ENCODE assay signal across 8 cellular contexts in the genomic region with DNA sequence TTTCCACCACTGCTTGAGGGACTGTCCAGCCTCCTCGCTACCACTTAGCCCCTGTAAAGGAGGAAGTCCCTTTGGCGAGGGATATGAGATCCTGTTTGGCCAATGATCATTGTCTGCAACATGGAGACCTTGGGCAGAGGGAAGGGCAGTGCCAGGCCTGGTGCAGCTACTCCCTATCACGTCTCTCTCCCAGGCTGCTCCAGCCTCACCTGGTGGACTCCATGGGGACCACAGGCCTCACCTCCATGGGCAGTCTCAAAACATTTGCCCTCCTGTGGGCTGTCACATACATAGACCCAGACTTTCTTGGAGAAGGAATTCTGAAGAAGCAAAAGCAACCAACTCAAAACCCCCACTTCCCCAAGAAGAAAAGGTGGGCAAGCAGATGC. TPM values are rescaled to one million over a fixed set of nuclear protein-coding genes. Genes with fewer than 3 reads are reported as not detected.
DNase-seq lines count a peak whose midpoint lies in the region; ATAC-seq and TF ChIP-seq lines count a peak whose summit lies in the region.
"Not testable (repeated sequence)": the region's sequence is repeated elsewhere in the genome, so short reads cannot be mapped to it uniquely, and the experiment has no call there.

No MANE protein-coding gene starts in this region.

- CTCF ChIA-PET in activated CD4-positive, alpha-beta memory T cell treated with anti-CD3 and anti-CD28 coated beads, Interleukin-2, amount 10 ng/mL, durations not matched to agents 7 days and 5 days (lab: Charles Lee): interaction anchor here (0.8 to 1.2 kb wide), 7 partner anchors 10 to 431 kb away, joined by 3 to 6 read pairs (median 3); partner anchors contain the start of genes CARMIL3 and IRF9

- POLR2A ChIA-PET in activated CD4-positive, alpha-beta memory T cell treated with anti-CD3 and anti-CD28 coated beads, Interleukin-2, amount 10 ng/mL, durations not matched to agents 7 days and 5 days (lab: Charles Lee): interaction anchor here (1.1 to 1.5 kb wide), 3 partner anchors 45 to 78 kb away, joined by 3 to 5 read pairs (median 5); partner anchors contain the start of genes DCAF11 and NRL

- H3K27ac Mint-ChIP-seq in activated CD4-positive, alpha-beta memory T cell treated with anti-CD3 and anti-CD28 coated beads, Interleukin-2, amount 10 ng/mL, durations not matched to agents 7 days and 5 days: peak overlapping the region; percentile 31

- DNase-seq in GM06990 (ENCODE audit: extremely low read depth, insufficient read length); activated CD4-positive, alpha-beta memory T cell treated with anti-CD3 and anti-CD28 coated beads, Interleukin-2, amount 10 ng/mL, durations not matched to agents 7 days and 5 days; coronary artery (ENCODE audit: low spot score); omental fat pad (ENCODE audit: low spot score); tibial nerve (ENCODE audit: low spot score in 2 of 2): not testable (repeated sequence)
- peak; percentile 31 for DNase-seq in NCI-H748 (lab: John Stamatoyannopoulos, UW; ENCODE audit: unreplicated experiment)

- H3K9ac ChIP-seq in iPS-20b (ENCODE audit: low read depth, low read length): not testable (repeated sequence)

- TF ChIP-seq POLR2A in tibial nerve (IDR thresholded peaks at IDR 0.05): not testable (repeated sequence)

- not testable (repeated sequence) for H3K9me3 ChIP-seq in iPS-20b (ENCODE audit: insufficient read depth, low read depth, low read length)
- peaks cover 0 to 18% (median 0%) of the 10 kb centered on the region in 4 donors for H3K9me3 ChIP-seq in tibial nerve

- peaks cover 15% of the 10 kb centered on the region for H3K4me1 Mint-ChIP-seq in activated CD4-positive, alpha-beta memory T cell treated with anti-CD3 and anti-CD28 coated beads, Interleukin-2, amount 10 ng/mL, durations not matched to agents 7 days and 5 days

- peak overlapping the region; percentile 97 for H3K4me3 Mint-ChIP-seq in activated CD4-positive, alpha-beta memory T cell treated with anti-CD3 and anti-CD28 coated beads, Interleukin-2, amount 10 ng/mL, durations not matched to agents 7 days and 5 days

- TF ChIP-seq EP300 in tibial nerve (IDR thresholded peaks at IDR 0.05): not testable (repeated sequence)

- not testable (repeated sequence) for H3K36me3 Mint-ChIP-seq in activated CD4-positive, alpha-beta memory T cell treated with anti-CD3 and anti-CD28 coated beads, Interleukin-2, amount 10 ng/mL, durations not matched to agents 7 days and 5 days (ENCODE audit: low read depth)

- H3K27ac ChIP-seq in coronary artery: peak overlapping the region; percentile 84 to 99
- H3K27ac ChIP-seq in iPS-20b (ENCODE audit: low read length): not testable (repeated sequence)
- H3K27ac ChIP-seq in tibial nerve: peak overlapping the region; percentile 78 to 93 (median 88)

- H3K4me3 ChIP-seq in GM06990 (replicated peaks; ENCODE audit: low read depth, low read length) (peak overlapping the region; percentile 70), coronary artery (peak overlapping the region; percentile 91), iPS-20b (ENCODE audit: low read length) (peak overlapping the region; percentile 76; the same call in 1 of the 2 replicates), tibial nerve (peak overlapping the region; percentile 44 to 72 (median 60))

- H3K9me3 Mint-ChIP-seq in activated CD4-positive, alpha-beta memory T cell treated with anti-CD3 and anti-CD28 coated beads, Interleukin-2, amount 10 ng/mL, durations not matched to agents 7 days and 5 days: peaks cover 20% of the 10 kb centered on the region

- TF ChIP-seq CTCF in GM06990 (IDR thresholded peaks at IDR 0.05; ENCODE audit: insufficient read depth, low read length, poor library complexity, severe bottlenecking); coronary artery (IDR thresholded peaks at IDR 0.05); omental fat pad (IDR thresholded peaks at IDR 0.05); tibial nerve (IDR thresholded peaks at IDR 0.05): not testable (repeated sequence)

- not testable (repeated sequence) for H3K27me3 Mint-ChIP-seq in activated CD4-positive, alpha-beta memory T cell treated with anti-CD3 and anti-CD28 coated beads, Interleukin-2, amount 10 ng/mL, durations not matched to agents 7 days and 5 days

- H3K36me3 ChIP-seq in GM06990 (ENCODE audit: control insufficient read depth, insufficient read depth, low read length); iPS-20b (ENCODE audit: insufficient read depth, low read depth, low read length); tibial nerve: not testable (repeated sequence)

- WGBS in tibial nerve, 2 donors: 29 to 60% methylated on average over 2 to 3 of the region's 3 CpGs

- ATAC-seq in HG02642 (IDR thresholded peaks at IDR 0.05; ENCODE audit: poor library complexity, unreplicated experiment): peak; percentile 3
- peak; percentile 7 for ATAC-seq in omental fat pad (ENCODE audit: low FRiP score)

- not testable (repeated sequence) for H3K4me1 ChIP-seq in iPS-20b (ENCODE audit: insufficient read depth, low read length)
- peaks cover 0 to 30% (median 4%) of the 10 kb centered on the region in 4 donors for H3K4me1 ChIP-seq in tibial nerve

- not testable (repeated sequence) for H3K27me3 ChIP-seq in GM06990 (replicated peaks; ENCODE audit: control insufficient read depth, insufficient read depth, low read length); iPS-20b (ENCODE audit: insufficient read depth, low read length); tibial nerve

RNA-seq across cellular contexts. Expression of gene CARMIL3, which starts 16.0 kb away (rescaled TPM):
- 1 to 10 TPM; 3.7 to 4.2 TPM for total RNA-seq in activated CD4-positive, alpha-beta memory T cell treated with anti-CD3 and anti-CD28 coated beads, Interleukin-2, amount 10 ng/mL, durations not matched to agents 7 days and 5 days
- total RNA-seq in omental fat pad: under 1 TPM; 0.06 to 0.72 (median 0.30) TPM
- total RNA-seq in tibial nerve: under 1 TPM in 3 of 4 donors, not detected in 1; 0.42 to 0.60 (median 0.44) TPM

RNA-seq across cellular contexts. Expression of gene CPNE6, which starts 35.6 kb away (rescaled TPM):
- not detected for total RNA-seq in activated CD4-positive, alpha-beta memory T cell treated with anti-CD3 and anti-CD28 coated beads, Interleukin-2, amount 10 ng/mL, durations not matched to agents 7 days and 5 days
- total RNA-seq in omental fat pad (not detected), tibial nerve (not detected)

RNA-seq across cellular contexts. Expression of gene DHRS4L2, which starts 47.1 kb away (rescaled TPM):
- total RNA-seq in activated CD4-positive, alpha-beta memory T cell treated with anti-CD3 and anti-CD28 coated beads, Interleukin-2, amount 10 ng/mL, durations not matched to agents 7 days and 5 days: 10 to 100 TPM; 18.3 to 20.2 TPM
- total RNA-seq in omental fat pad: 10 to 100 TPM; 10.6 to 17.7 (median 15.2) TPM
- total RNA-seq in tibial nerve: 10 to 100 TPM; 15.3 to 19.6 (median 17.7) TPM

RNA-seq across cellular contexts. Expression of gene PCK2, which starts 58.3 kb away (rescaled TPM):
- total RNA-seq in activated CD4-positive, alpha-beta memory T cell treated with anti-CD3 and anti-CD28 coated beads, Interleukin-2, amount 10 ng/mL, durations not matched to agents 7 days and 5 days: 10 to 100 TPM; 88.5 to 90.6 TPM
- 10 to 100 TPM; 33.6 to 53.4 (median 42.9) TPM for total RNA-seq in omental fat pad
- 10 to 100 TPM; 28.9 to 49.2 (median 34.3) TPM for total RNA-seq in tibial nerve
